Comparison of ENCODE assay signal across 14 cellular contexts in the genomic region with DNA sequence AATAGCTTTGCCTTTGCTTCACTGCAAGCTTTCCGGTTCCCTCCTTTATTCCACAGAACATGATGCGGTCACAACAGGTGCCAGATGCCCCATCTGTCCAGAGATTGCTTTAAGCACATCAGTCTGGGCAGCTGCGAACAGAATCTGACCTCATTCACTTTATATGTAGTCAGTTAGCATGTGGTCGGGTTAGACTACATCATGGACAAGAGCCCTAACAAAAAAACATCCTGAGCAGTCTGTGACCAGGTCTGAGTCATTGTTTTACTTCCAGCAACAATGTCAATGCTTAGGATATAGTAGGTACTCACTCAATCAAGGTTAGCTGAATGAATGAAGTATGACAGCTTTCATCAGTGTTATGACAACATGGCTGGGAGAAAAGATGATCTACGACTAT.
A peak's percentile ranks its signal among the peaks of the same experiment; 100 is the strongest.
DNase-seq lines count a peak whose midpoint lies in the region; ATAC-seq, FAIRE-seq and TF ChIP-seq lines count a peak whose summit lies in the region.
"Had no signal": no experiment of that assay in that cellular context is flagged by ENCODE, and none has a peak within 500 bp of the region (broad histone marks: within the 10 kb centered on the region; RNA-seq: fewer than 3 reads in every experiment).

No MANE protein-coding gene starts in this region.

- TF ChIP-seq CTCF in endothelial cell of umbilical vein (IDR thresholded peaks at IDR 0.05; ENCODE audit: extremely low read depth in 1 of 2, insufficient read depth in 1 of 2, low read depth in 1 of 2, low read length in 2 of 2): no peak
- no peak for TF ChIP-seq CTCF in neural progenitor cell (IDR thresholded peaks at IDR 0.05)

- H2AFZ ChIP-seq in endothelial cell of umbilical vein (ENCODE audit: low read depth, low read length) (peak overlapping the region; percentile 18), neural progenitor cell (replicated peaks) (no peak overlapping the region)

- POLR2A ChIA-PET in endothelial cell of umbilical vein (lab: Charles Lee) (interaction anchor here (1.2 kb wide), 1 partner anchor 10 kb away, joined by 3 read pairs; no protein-coding TSS in a partner anchor), T-cell (lab: Charles Lee) (no interaction called here)

- H3K36me3 ChIP-seq in endothelial cell of umbilical vein (ENCODE audit: control insufficient read depth in 2 of 2, extremely low read depth in 1 of 2, insufficient read depth in 2 of 2, low read length in 2 of 2) (no peaks in the 10 kb centered on the region), neural progenitor cell (no peaks in the 10 kb centered on the region)
- H3K36me3 ChIP-seq: colonic mucosa had no signal

- BruUV-seq in endothelial cell of umbilical vein (replicated peaks; lab: Mats Ljungman, UMichigan): no TSS peak

- ATAC-seq in T-cell (replicated peaks in 1 of 4): no peak
- ATAC-seq in HG02571 (IDR thresholded peaks at IDR 0.05; ENCODE audit: unreplicated experiment): no peak
- ATAC-seq in HG03457 (IDR thresholded peaks at IDR 0.05; ENCODE audit: unreplicated experiment): no peak
- ATAC-seq: activated CD4-positive, CD25-positive, alpha-beta regulatory T cell treated with anti-CD3 and anti-CD28 coated beads, Interleukin-2, amount 50 U/mL, for 24 hours had no signal

- H3K4me3 ChIP-seq in endothelial cell of umbilical vein (replicated peaks in 1 of 3; ENCODE audit: insufficient read depth in 1 of 3, low read depth in 1 of 3, low read length in 3 of 3) (no peak overlapping the region), neural progenitor cell (no peak overlapping the region)
- H3K4me3 ChIP-seq: colonic mucosa had no signal

- FAIRE-seq in endothelial cell of umbilical vein (lab: Jason Lieb, UNC): peak; percentile 84

- H3K27me3 ChIP-seq in endothelial cell of umbilical vein (ENCODE audit: control insufficient read depth in 2 of 2, insufficient read depth in 2 of 2, low read length in 2 of 2) (no peaks in the 10 kb centered on the region), neural progenitor cell (no peaks in the 10 kb centered on the region)
- H3K27me3 ChIP-seq: colonic mucosa had no signal

- H3K27me3 Mint-ChIP-seq in neural progenitor cell (ENCODE audit: insufficient read depth, low read depth) (peaks cover 2% of the 10 kb centered on the region), T-cell (peaks cover 0 to 1% of the 10 kb centered on the region in 2 donors)

- peaks cover 40% of the 10 kb centered on the region for H3K4me1 Mint-ChIP-seq in neural progenitor cell
- no peaks in the 10 kb centered on the region for H3K4me1 Mint-ChIP-seq in T-cell
- H3K4me1 Mint-ChIP-seq: CD8-positive, alpha-beta memory T cell had no signal

- H3K27ac Mint-ChIP-seq in neural progenitor cell (peak overlapping the region; percentile 55), T-cell (no peak overlapping the region)

- CTCF ChIA-PET in endothelial cell of umbilical vein (lab: Charles Lee): interaction anchor here (0.6 to 3.9 kb wide), 8 partner anchors 9 to 272 kb away, joined by 3 to 22 read pairs (median 3); no protein-coding TSS in a partner anchor
- CTCF ChIA-PET in T-cell (lab: Charles Lee): interaction anchor here in 1 of 2 donors (0.6 kb wide), 1 partner anchor 24 kb away, joined by 3 read pairs; no protein-coding TSS in a partner anchor

- H3K4me2 ChIP-seq in endothelial cell of umbilical vein (ENCODE audit: insufficient read depth, low read length) (peak overlapping the region; percentile 45), neural progenitor cell (no peak overlapping the region)

- DNase-seq in Daoy (ENCODE audit: low read depth): peak; percentile 84
- peak; percentile 46 to 81 for DNase-seq in NCI-H524 (lab: John Stamatoyannopoulos, UW)
- DNase-seq in endothelial cell of umbilical vein (ENCODE audit: low read depth, low spot score): peak; percentile 95
- no peak for DNase-seq in neural progenitor cell (ENCODE audit: low spot score)
- DNase-seq in C1 segment of cervical spinal cord (lab: John Stamatoyannopoulos, UW): no peak
- DNase-seq in T-cell: no peak
- DNase-seq: CD8-positive, alpha-beta memory T cell; colonic mucosa; hippocampal formation; NCI-H1417 treated with DMSO at 0.1 percent for 48 hours; stimulated activated naive CD4-positive, alpha-beta T cell treated with Interleukin-2 at 50 U/mL for 16 hours had no signal

- no peak overlapping the region for H3K4me3 Mint-ChIP-seq in neural progenitor cell
- H3K4me3 Mint-ChIP-seq in T-cell: no peak overlapping the region
- H3K4me3 Mint-ChIP-seq: CD8-positive, alpha-beta memory T cell had no signal

- no peaks in the 10 kb centered on the region for H3K36me3 Mint-ChIP-seq in neural progenitor cell
- H3K36me3 Mint-ChIP-seq in T-cell: no peaks in the 10 kb centered on the region
- H3K36me3 Mint-ChIP-seq: CD8-positive, alpha-beta memory T cell had no signal

- H3K4me1 ChIP-seq in endothelial cell of umbilical vein (ENCODE audit: control insufficient read depth, extremely low read depth, insufficient read depth, low read length): peaks cover 26% of the 10 kb centered on the region
- H3K4me1 ChIP-seq in neural progenitor cell: peaks cover 26% of the 10 kb centered on the region
- H3K4me1 ChIP-seq: colonic mucosa had no signal

- TF ChIP-seq POLR2A in endothelial cell of umbilical vein (IDR thresholded peaks at IDR 0.05; ENCODE audit: low read depth, low read length): no peak

- H3K9me3 Mint-ChIP-seq in neural progenitor cell: no peaks in the 10 kb centered on the region
- H3K9me3 Mint-ChIP-seq in T-cell: no peaks in the 10 kb centered on the region
- H3K9me3 Mint-ChIP-seq: CD8-positive, alpha-beta memory T cell had no signal

- no peaks in the 10 kb centered on the region for H3K9me1 ChIP-seq in endothelial cell of umbilical vein (replicated peaks; ENCODE audit: control insufficient read depth, extremely low read depth, insufficient read depth, low read length)

- dilution Hi-C loops in endothelial cell of umbilical vein (cut with MboI; ENCODE audit: extremely low pct_ligation_motif_present, low sequenced_read_pairs): no loop called here

- H4K20me1 ChIP-seq in endothelial cell of umbilical vein (replicated peaks; ENCODE audit: control insufficient read depth, extremely low read depth, insufficient read depth, low read length) (no peaks in the 10 kb centered on the region), neural progenitor cell (ENCODE audit: low read depth) (no peaks in the 10 kb centered on the region)

- H3K9me3 ChIP-seq in endothelial cell of umbilical vein (replicated peaks; ENCODE audit: control insufficient read depth, insufficient read depth, low read length): no peaks in the 10 kb centered on the region
- no peaks in the 10 kb centered on the region for H3K9me3 ChIP-seq in neural progenitor cell (ENCODE audit: low read depth)
- H3K9me3 ChIP-seq: colonic mucosa had no signal

- intact Hi-C loops in endothelial cell of umbilical vein (cut with micrococcal nuclease): loop anchor here (1.0 to 10.0 kb wide), 10 partner anchors 10 to 500 kb away; a partner anchor contains a TSS

- no peaks in the 10 kb centered on the region for H3K79me2 ChIP-seq in endothelial cell of umbilical vein (ENCODE audit: control insufficient read depth, insufficient read depth, low read length)
- H3K79me2 ChIP-seq in neural progenitor cell (ENCODE audit: low read depth): no peaks in the 10 kb centered on the region

- peaks cover 8% of the 10 kb centered on the region for H3F3A ChIP-seq in neural progenitor cell (ENCODE audit: low read depth)

- H3K9ac ChIP-seq in endothelial cell of umbilical vein (replicated peaks; ENCODE audit: extremely low read depth, insufficient read depth, low read length) (peak overlapping the region; percentile 66), neural progenitor cell (no peak overlapping the region)

- H3K27ac ChIP-seq in endothelial cell of umbilical vein (ENCODE audit: insufficient read depth, low read depth, low read length) (peak overlapping the region; percentile 73), neural progenitor cell (no peak overlapping the region)
- H3K27ac ChIP-seq: colonic mucosa had no signal

TF ChIP-seq in endothelial cell of umbilical vein, 7 proteins besides CTCF, POLR2A, EP300 and RAD21:
- TF ChIP-seq FOS (IDR thresholded peaks at IDR 0.05; ENCODE audit: borderline replicate concordance, insufficient read depth, low read length) (peak; percentile 89), EZH2 (IDR thresholded peaks at IDR 0.05; ENCODE audit: borderline replicate concordance, low read depth, low read length, severe bottlenecking) (no peak), JUN (IDR thresholded peaks at IDR 0.05; ENCODE audit: borderline replicate concordance, insufficient read depth, insufficient read length, low read depth) (peak; percentile 89), GATA2 (IDR thresholded peaks at IDR 0.05; ENCODE audit: insufficient read depth, insufficient read length, low read depth, low read length) (peak; percentile 59), MYC (IDR thresholded peaks at IDR 0.05; ENCODE audit: low read depth, low read length) (no peak), POLR2AphosphoS5 (IDR thresholded peaks at IDR 0.05; ENCODE audit: insufficient read depth, low read depth, low read length) (peak; percentile 64)
- TF ChIP-seq, protein P1, sequence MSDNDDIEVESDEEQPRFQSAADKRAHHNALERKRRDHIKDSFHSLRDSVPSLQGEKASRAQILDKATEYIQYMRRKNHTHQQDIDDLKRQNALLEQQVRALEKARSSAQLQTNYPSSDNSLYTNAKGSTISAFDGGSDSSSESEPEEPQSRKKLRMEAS (IDR thresholded peaks at IDR 0.05; ENCODE audit: insufficient read depth, insufficient read length): peak; percentile 28

Comparison
In these comparisons a context has a peak if more than half of its experiments do, and no peak if none do; other contexts are left out.
1. DNase-seq: peak in Daoy (single experiment), NCI-H524 (2 of 2) and endothelial cell of umbilical vein (single experiment); none in neural progenitor cell (single experiment), C1 segment of cervical spinal cord (0 of 14) and T-cell (0 of 34).